Comparison of ENCODE assay signal across 2 cellular contexts in the genomic region with DNA sequence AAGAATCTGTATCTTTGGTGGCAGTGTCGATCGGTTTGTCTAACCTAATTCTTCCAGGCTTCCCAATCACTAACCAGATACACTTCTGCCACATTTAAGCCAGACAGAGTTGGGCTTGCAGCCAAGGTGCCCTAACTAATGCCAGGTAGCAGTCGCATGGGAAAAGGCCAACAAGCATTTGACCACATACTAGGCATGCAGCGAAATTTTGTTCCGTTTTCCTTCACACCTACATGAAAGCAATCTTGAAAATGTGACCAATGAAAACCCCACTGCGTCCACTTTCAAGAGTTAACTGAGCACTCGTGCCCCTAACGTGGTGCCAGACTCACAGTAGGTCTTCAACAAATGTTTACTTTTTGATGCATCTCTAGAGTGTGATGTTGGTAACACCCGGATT.
TF ChIP-seq lines count a peak whose summit lies in the region.

No MANE protein-coding gene starts in this region.

TF ChIP-seq in SK-N-SH, 30 proteins besides CTCF, POLR2A, EP300 and RAD21 (continued from another document):
- TF ChIP-seq TEAD4 (IDR thresholded peaks at IDR 0.05; ENCODE audit: borderline replicate concordance, insufficient read depth): no peak

TF ChIP-seq in SK-N-SH treated with all-trans-retinoic acid at 6 μM for 48 hours, 23 proteins besides CTCF, POLR2A, EP300 and RAD21 (continued from another document):
- TF ChIP-seq, protein P1, sequence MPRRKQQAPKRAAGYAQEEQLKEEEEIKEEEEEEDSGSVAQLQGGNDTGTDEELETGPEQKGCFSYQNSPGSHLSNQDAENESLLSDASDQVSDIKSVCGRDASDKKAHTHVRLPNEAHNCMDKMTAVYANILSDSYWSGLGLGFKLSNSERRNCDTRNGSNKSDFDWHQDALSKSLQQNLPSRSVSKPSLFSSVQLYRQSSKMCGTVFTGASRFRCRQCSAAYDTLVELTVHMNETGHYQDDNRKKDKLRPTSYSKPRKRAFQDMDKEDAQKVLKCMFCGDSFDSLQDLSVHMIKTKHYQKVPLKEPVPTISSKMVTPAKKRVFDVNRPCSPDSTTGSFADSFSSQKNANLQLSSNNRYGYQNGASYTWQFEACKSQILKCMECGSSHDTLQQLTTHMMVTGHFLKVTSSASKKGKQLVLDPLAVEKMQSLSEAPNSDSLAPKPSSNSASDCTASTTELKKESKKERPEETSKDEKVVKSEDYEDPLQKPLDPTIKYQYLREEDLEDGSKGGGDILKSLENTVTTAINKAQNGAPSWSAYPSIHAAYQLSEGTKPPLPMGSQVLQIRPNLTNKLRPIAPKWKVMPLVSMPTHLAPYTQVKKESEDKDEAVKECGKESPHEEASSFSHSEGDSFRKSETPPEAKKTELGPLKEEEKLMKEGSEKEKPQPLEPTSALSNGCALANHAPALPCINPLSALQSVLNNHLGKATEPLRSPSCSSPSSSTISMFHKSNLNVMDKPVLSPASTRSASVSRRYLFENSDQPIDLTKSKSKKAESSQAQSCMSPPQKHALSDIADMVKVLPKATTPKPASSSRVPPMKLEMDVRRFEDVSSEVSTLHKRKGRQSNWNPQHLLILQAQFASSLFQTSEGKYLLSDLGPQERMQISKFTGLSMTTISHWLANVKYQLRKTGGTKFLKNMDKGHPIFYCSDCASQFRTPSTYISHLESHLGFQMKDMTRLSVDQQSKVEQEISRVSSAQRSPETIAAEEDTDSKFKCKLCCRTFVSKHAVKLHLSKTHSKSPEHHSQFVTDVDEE (CRISPR knock-in tag; IDR thresholded peaks at IDR 0.05): no peak
- TF ChIP-seq TCF4 (CRISPR knock-in tag; IDR thresholded peaks at IDR 0.05; ENCODE audit: borderline replicate concordance) (no peak), CSDC2 (CRISPR knock-in tag; IDR thresholded peaks at IDR 0.05) (no peak), RARB (CRISPR knock-in tag; IDR thresholded peaks at IDR 0.05) (no peak), ZNF8 (CRISPR knock-in tag; IDR thresholded peaks at IDR 0.05) (no peak), ZNF565 (CRISPR knock-in tag; conservative IDR thresholded peaks at IDR 0.05; ENCODE audit: low read depth) (no peak), OSR1 (CRISPR knock-in tag; IDR thresholded peaks at IDR 0.05) (no peak), ZNF70 (CRISPR knock-in tag; IDR thresholded peaks at IDR 0.05) (no peak)
- TF ChIP-seq, protein P2, sequence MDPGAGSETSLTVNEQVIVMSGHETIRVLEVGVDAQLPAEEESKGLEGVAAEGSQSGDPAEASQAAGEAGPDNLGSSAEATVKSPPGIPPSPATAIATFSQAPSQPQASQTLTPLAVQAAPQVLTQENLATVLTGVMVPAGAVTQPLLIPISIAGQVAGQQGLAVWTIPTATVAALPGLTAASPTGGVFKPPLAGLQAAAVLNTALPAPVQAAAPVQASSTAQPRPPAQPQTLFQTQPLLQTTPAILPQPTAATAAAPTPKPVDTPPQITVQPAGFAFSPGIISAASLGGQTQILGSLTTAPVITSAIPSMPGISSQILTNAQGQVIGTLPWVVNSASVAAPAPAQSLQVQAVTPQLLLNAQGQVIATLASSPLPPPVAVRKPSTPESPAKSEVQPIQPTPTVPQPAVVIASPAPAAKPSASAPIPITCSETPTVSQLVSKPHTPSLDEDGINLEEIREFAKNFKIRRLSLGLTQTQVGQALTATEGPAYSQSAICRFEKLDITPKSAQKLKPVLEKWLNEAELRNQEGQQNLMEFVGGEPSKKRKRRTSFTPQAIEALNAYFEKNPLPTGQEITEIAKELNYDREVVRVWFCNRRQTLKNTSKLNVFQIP (CRISPR knock-in tag; IDR thresholded peaks at IDR 0.05; ENCODE audit: borderline replicate concordance, low read depth): no peak
- TF ChIP-seq, protein P3, sequence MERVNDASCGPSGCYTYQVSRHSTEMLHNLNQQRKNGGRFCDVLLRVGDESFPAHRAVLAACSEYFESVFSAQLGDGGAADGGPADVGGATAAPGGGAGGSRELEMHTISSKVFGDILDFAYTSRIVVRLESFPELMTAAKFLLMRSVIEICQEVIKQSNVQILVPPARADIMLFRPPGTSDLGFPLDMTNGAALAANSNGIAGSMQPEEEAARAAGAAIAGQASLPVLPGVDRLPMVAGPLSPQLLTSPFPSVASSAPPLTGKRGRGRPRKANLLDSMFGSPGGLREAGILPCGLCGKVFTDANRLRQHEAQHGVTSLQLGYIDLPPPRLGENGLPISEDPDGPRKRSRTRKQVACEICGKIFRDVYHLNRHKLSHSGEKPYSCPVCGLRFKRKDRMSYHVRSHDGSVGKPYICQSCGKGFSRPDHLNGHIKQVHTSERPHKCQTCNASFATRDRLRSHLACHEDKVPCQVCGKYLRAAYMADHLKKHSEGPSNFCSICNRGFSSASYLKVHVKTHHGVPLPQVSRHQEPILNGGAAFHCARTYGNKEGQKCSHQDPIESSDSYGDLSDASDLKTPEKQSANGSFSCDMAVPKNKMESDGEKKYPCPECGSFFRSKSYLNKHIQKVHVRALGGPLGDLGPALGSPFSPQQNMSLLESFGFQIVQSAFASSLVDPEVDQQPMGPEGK (CRISPR knock-in tag; IDR thresholded peaks at IDR 0.05; ENCODE audit: borderline replicate concordance): no peak
